ENCODE assay signal across 1 cellular context in the genomic region with DNA sequence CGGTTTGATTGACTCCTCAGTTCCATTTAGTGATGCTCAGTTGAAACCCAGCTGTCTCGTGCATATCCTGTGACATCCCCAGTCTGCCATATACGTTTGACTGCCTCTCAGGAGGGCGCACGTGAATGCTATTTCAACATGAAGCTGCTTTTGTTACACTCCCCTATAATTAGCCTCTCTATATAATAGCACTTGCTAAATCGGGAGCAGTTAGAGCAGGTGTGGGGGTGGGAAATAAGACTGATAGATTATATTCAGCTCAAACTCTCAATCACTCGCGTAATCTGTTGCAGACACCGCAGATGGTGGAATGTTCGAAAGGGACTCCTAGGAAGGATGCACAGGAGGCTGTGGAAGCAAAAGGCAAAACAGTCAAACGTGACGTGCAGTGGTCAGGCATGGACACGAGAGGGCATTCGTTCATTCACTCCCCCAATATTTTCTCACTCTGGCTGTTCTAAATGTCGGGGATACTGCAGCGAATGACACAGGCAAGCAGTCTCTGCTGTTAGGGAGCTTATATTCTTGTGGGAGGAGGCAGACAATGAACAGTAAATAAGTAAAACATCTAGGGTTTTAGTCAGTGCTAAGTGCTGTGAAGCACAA.
TF ChIP-seq lines count a peak whose summit lies in the region.

No MANE protein-coding gene starts in this region.

TF ChIP-seq in WTC11, 78 proteins besides CTCF, POLR2A, EP300 and RAD21 (continued from another document):
- TF ChIP-seq, protein P1, sequence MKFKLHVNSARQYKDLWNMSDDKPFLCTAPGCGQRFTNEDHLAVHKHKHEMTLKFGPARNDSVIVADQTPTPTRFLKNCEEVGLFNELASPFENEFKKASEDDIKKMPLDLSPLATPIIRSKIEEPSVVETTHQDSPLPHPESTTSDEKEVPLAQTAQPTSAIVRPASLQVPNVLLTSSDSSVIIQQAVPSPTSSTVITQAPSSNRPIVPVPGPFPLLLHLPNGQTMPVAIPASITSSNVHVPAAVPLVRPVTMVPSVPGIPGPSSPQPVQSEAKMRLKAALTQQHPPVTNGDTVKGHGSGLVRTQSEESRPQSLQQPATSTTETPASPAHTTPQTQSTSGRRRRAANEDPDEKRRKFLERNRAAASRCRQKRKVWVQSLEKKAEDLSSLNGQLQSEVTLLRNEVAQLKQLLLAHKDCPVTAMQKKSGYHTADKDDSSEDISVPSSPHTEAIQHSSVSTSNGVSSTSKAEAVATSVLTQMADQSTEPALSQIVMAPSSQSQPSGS (CRISPR knock-in tag; IDR thresholded peaks at IDR 0.05; ENCODE audit: borderline replicate concordance, low read depth) = no peak
- TF ChIP-seq ATF1 (CRISPR knock-in tag; IDR thresholded peaks at IDR 0.05) (no peak), GTF2I (CRISPR knock-in tag; conservative IDR thresholded peaks at IDR 0.05) (no peak), ZSCAN18 (CRISPR knock-in tag; IDR thresholded peaks at IDR 0.05) (no peak), AR (CRISPR knock-in tag; IDR thresholded peaks at IDR 0.05) (no peak)
TF ChIP-seq in WTC11: peak in this region for 0.
